ENCODE assay signal across 30 cellular contexts in genomic region chr4:89021062-89021461, GRCh38.
"Had no signal": no experiment of that assay in that cellular context is flagged by ENCODE, and none has a peak within 500 bp of the region (broad histone marks: within the 10 kb centered on the region; RNA-seq: fewer than 3 reads in every experiment).

No MANE protein-coding gene starts in this region.

- ATAC-seq: activated CD4-positive, CD25-positive, alpha-beta regulatory T cell treated with anti-CD3 and anti-CD28 coated beads, Interleukin-2, amount 50 U/mL, for 24 hours; stimulated activated naive B cell treated with anti-CD40 and anti-IgM and Interleukin-4, amounts not matched to agents 10 μg/mL and 1 μg/mL and 100 μg/mL, for 72 hours; upper lobe of right lung had no signal

- H3K27ac ChIP-seq: adrenal gland, esophagus squamous epithelium, left ventricle myocardium inferior, ovary, right atrium auricular region, stomach, tibial artery, upper lobe of right lung, VCaP had no signal

- H3K27ac Mint-ChIP-seq: activated naive CD4-positive, alpha-beta T cell treated with anti-CD3 and anti-CD28 coated beads for 36 hours; activated naive CD8-positive, alpha-beta T cell treated with anti-CD3 and anti-CD28 coated beads for 36 hours; activated T-helper 1 cell treated with anti-CD3 and anti-CD28 coated beads, Interleukin-12 subunit alpha, Interleukin-12 subunit beta, Interleukin-2, Interleukin-4 antibody, amounts not matched to agents 30 ng/mL and 10 ng/mL and 1 ng/mL, durations not matched to agents 14 hours and 24 hours and 36 hours; stimulated activated naive B cell treated with anti-CD40 and anti-IgM and Interleukin-4, amounts not matched to agents 10 μg/mL and 1 μg/mL and 100 μg/mL, for 72 hours had no signal

- H3K27me3 ChIP-seq: adrenal gland, esophagus squamous epithelium, ovary, right atrium auricular region, stomach, tibial artery, upper lobe of right lung had no signal

- H3K4me3 ChIP-seq: adrenal gland, esophagus squamous epithelium, left ventricle myocardium inferior, lung, ovary, right atrium auricular region, smooth muscle cell, stomach, tibial artery, upper lobe of right lung had no signal

- H3K4me1 Mint-ChIP-seq: activated naive CD8-positive, alpha-beta T cell treated with anti-CD3 and anti-CD28 coated beads for 36 hours; stimulated activated naive B cell treated with anti-CD40 and anti-IgM and Interleukin-4, amounts not matched to agents 10 μg/mL and 1 μg/mL and 100 μg/mL, for 72 hours had no signal

- H3K4me3 Mint-ChIP-seq: activated naive CD4-positive, alpha-beta T cell treated with anti-CD3 and anti-CD28 coated beads for 36 hours; activated naive CD8-positive, alpha-beta T cell treated with anti-CD3 and anti-CD28 coated beads for 36 hours; activated T-helper 1 cell treated with anti-CD3 and anti-CD28 coated beads, Interleukin-12 subunit alpha, Interleukin-12 subunit beta, Interleukin-2, Interleukin-4 antibody, amounts not matched to agents 30 ng/mL and 10 ng/mL and 1 ng/mL, durations not matched to agents 14 hours and 24 hours and 36 hours; brain; stimulated activated naive B cell treated with anti-CD40 and anti-IgM and Interleukin-4, amounts not matched to agents 10 μg/mL and 1 μg/mL and 100 μg/mL, for 72 hours had no signal

- DNase-seq: activated CD4-positive, alpha-beta T cell treated with anti-CD3 and anti-CD28 coated beads for 48 hours; activated CD4-positive, alpha-beta T cell treated with anti-CD3 and anti-CD28 coated beads, Interleukin-2, amount 50 U/mL, for 48 hours; activated CD8-positive, alpha-beta memory T cell treated with anti-CD3 and anti-CD28 coated beads for 24 hours; activated effector memory CD4-positive, alpha-beta T cell treated with anti-CD3 and anti-CD28 coated beads, Interleukin-2, amount 50 U/mL, for 16 hours; activated naive CD4-positive, alpha-beta T cell treated with anti-CD3 and anti-CD28 coated beads for 36 hours; activated naive CD8-positive, alpha-beta T cell treated with anti-CD3 and anti-CD28 coated beads for 36 hours; activated T-cell treated with anti-CD3 and anti-CD28 coated beads, Interleukin-2, amount 50 U/mL, for 1 hour; adrenal gland; aorta; caudate nucleus; esophagus squamous epithelium; foreskin melanocyte; left ventricle myocardium inferior; ovary; stimulated activated CD4-positive, alpha-beta T cell treated with anti-CD3 and anti-CD28 coated beads, Interleukin-15, amount 100 ng/mL, for 24 hours; stimulated activated CD4-positive, alpha-beta T cell treated with anti-CD3 and anti-CD28 coated beads, Interleukin-2, amount 100 ng/mL, for 24 hours; stimulated activated naive B cell treated with anti-CD40 and anti-IgM and Interleukin-4, amounts not matched to agents 10 μg/mL and 1 μg/mL and 100 μg/mL, for 72 hours; stomach; T-helper 9 cell; tibial artery; upper lobe of right lung had no signal

- H3K36me3 ChIP-seq: adrenal gland, ovary, right atrium auricular region had no signal

- H3K4me1 ChIP-seq: upper lobe of right lung had no signal

- H3K9me3 Mint-ChIP-seq: activated naive CD4-positive, alpha-beta T cell treated with anti-CD3 and anti-CD28 coated beads for 36 hours; activated naive CD8-positive, alpha-beta T cell treated with anti-CD3 and anti-CD28 coated beads for 36 hours; activated T-helper 1 cell treated with anti-CD3 and anti-CD28 coated beads, Interleukin-12 subunit alpha, Interleukin-12 subunit beta, Interleukin-2, Interleukin-4 antibody, amounts not matched to agents 30 ng/mL and 10 ng/mL and 1 ng/mL, durations not matched to agents 14 hours and 24 hours and 36 hours; stimulated activated naive B cell treated with anti-CD40 and anti-IgM and Interleukin-4, amounts not matched to agents 10 μg/mL and 1 μg/mL and 100 μg/mL, for 72 hours had no signal

- H3K27me3 Mint-ChIP-seq: activated naive CD8-positive, alpha-beta T cell treated with anti-CD3 and anti-CD28 coated beads for 36 hours; stimulated activated naive B cell treated with anti-CD40 and anti-IgM and Interleukin-4, amounts not matched to agents 10 μg/mL and 1 μg/mL and 100 μg/mL, for 72 hours had no signal

- H3K9me3 ChIP-seq: adrenal gland, esophagus squamous epithelium, left ventricle myocardium inferior, ovary, right atrium auricular region, stomach, tibial artery, upper lobe of right lung had no signal

- FAIRE-seq: islet of Langerhans, TTC549 had no signal

- H3K36me3 Mint-ChIP-seq: activated naive CD8-positive, alpha-beta T cell treated with anti-CD3 and anti-CD28 coated beads for 36 hours; stimulated activated naive B cell treated with anti-CD40 and anti-IgM and Interleukin-4, amounts not matched to agents 10 μg/mL and 1 μg/mL and 100 μg/mL, for 72 hours had no signal
